In the genomic region with DNA sequence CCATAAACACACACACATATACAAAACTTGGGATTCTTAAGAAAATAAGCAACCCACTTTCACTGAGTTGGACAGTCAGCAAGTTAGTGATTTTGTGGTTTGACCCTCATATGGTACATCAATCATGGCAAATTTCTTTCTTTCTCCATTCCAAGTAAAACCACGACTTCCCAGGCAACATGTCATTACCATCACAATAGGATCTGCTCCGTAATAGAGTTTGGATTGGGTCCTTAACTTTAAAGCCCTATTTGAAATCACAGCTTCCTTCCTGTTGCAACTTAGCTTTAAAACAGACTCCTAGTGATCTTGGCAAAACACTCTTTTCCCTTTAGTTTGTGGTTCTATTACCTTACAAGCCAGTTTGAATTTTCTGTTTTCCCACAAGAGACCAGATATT, we compare ENCODE assay signal across 23 cellular contexts.
A peak's percentile ranks its signal among the peaks of the same experiment; 100 is the strongest.
DNase-seq lines count a peak whose midpoint lies in the region; ATAC-seq and TF ChIP-seq lines count a peak whose summit lies in the region.
"Had no signal": no experiment of that assay in that cellular context is flagged by ENCODE, and none has a peak within 500 bp of the region (broad histone marks: within the 10 kb centered on the region; RNA-seq: fewer than 3 reads in every experiment).

No MANE protein-coding gene starts in this region.

- no peak overlapping the region for H2BK120ac ChIP-seq in neuronal stem cell (ENCODE audit: low read depth, low read length)

- no peak overlapping the region for H3K9ac ChIP-seq in neuronal stem cell (ENCODE audit: low read depth, low read length, poor library complexity)

- H3K23ac ChIP-seq in neuronal stem cell (ENCODE audit: low read depth, low read length, poor library complexity), result no peak overlapping the region

- no peak for ATAC-seq in left colon
- ATAC-seq: activated CD4-positive, CD25-positive, alpha-beta regulatory T cell treated with anti-CD3 and anti-CD28 coated beads, Interleukin-2, amount 50 U/mL, for 24 hours; activated CD8-positive, alpha-beta memory T cell treated with anti-CD3 and anti-CD28 coated beads, Interleukin-2, amount 10 ng/mL, durations not matched to agents 7 days and 5 days; activated T-helper 17 cell treated with anti-CD3 and anti-CD28 coated beads, Interleukin-2, amount 50 U/mL, for 72 hours; effector memory CD8-positive, alpha-beta T cell; HCT116; right cardiac atrium; stimulated activated naive B cell treated with anti-CD40 and anti-IgM and Interleukin-4, amounts not matched to agents 10 μg/mL and 1 μg/mL and 100 μg/mL, for 72 hours had no signal

- H4K91ac ChIP-seq in neuronal stem cell (ENCODE audit: low read depth, low read length, poor library complexity), result no peak overlapping the region

- no peak for TF ChIP-seq POLR2A in Peyer's patch (IDR thresholded peaks at IDR 0.05)

- peak; percentile 25 for DNase-seq in EL
- DNase-seq in RPMI7951 (ENCODE audit: low read depth), result peak; percentile 68
- peak; percentile 89 for DNase-seq in fibroblast of peridontal ligament (ENCODE audit: extremely low read depth)
- DNase-seq in neuronal stem cell (ENCODE audit: low spot score), result no peak
- no peak for DNase-seq in Peyer's patch
- DNase-seq in NCI-H1092 (lab: John Stamatoyannopoulos, UW), result no peak
- no peak for DNase-seq in left colon
- no peak for DNase-seq in NCI-H2227 (lab: John Stamatoyannopoulos, UW; ENCODE audit: unreplicated experiment)
- DNase-seq: activated CD8-positive, alpha-beta memory T cell treated with anti-CD3 and anti-CD28 coated beads, Interleukin-2, amount 10 ng/mL, durations not matched to agents 7 days and 5 days; CD8-positive, alpha-beta memory T cell; effector memory CD8-positive, alpha-beta T cell; hippocampal formation; midbrain; NCI-H2029 treated with DMSO at 0.1 percent for 48 hours; NCI-H510A treated with DMSO at 0.1 percent for 48 hours; right cardiac atrium; SHP77 treated with DMSO at 0.1 percent for 48 hours; stimulated activated naive B cell treated with anti-CD40 and anti-IgM and Interleukin-4, amounts not matched to agents 10 μg/mL and 1 μg/mL and 100 μg/mL, for 72 hours had no signal

- no peak overlapping the region for H2BK12ac ChIP-seq in neuronal stem cell (ENCODE audit: low read length)

- H3K4me1 ChIP-seq in neuronal stem cell (ENCODE audit: control insufficient read depth in 2 of 2, insufficient read depth in 1 of 2, low read depth in 1 of 2, low read length in 2 of 2) (peaks cover 0 to 7% of the 10 kb centered on the region in 2 donors), Peyer's patch (no peaks in the 10 kb centered on the region)
- H3K4me1 ChIP-seq: tibial nerve had no signal

- no peak overlapping the region for H2AK5ac ChIP-seq in neuronal stem cell (ENCODE audit: low read depth, low read length)

- H3K27me3 ChIP-seq in neuronal stem cell (ENCODE audit: control insufficient read depth in 3 of 3, insufficient read depth in 3 of 3, low read depth in 1 of 3, low read length in 3 of 3) (no peaks in the 10 kb centered on the region), Peyer's patch (no peaks in the 10 kb centered on the region)
- H3K27me3 ChIP-seq: tibial nerve had no signal

- no peak overlapping the region for H3K18ac ChIP-seq in neuronal stem cell (ENCODE audit: low read length)

- no peak overlapping the region for H3K4me2 ChIP-seq in neuronal stem cell (ENCODE audit: insufficient read depth, low read length, poor library complexity, severe bottlenecking)

- H3K79me1 ChIP-seq in neuronal stem cell (ENCODE audit: low read depth, low read length), result no peaks in the 10 kb centered on the region

- intact Hi-C loops in left colon (cut with DNase I, micrococcal nuclease), result no loop called here

- H2BK15ac ChIP-seq in neuronal stem cell (ENCODE audit: low read length), result no peak overlapping the region

- no peaks in the 10 kb centered on the region for H3K9me3 ChIP-seq in neuronal stem cell (replicated peaks in 1 of 2; ENCODE audit: control insufficient read depth in 2 of 2, insufficient read depth in 1 of 2, low read depth in 1 of 2, low read length in 2 of 2)
- no peaks in the 10 kb centered on the region for H3K9me3 ChIP-seq in Peyer's patch
- H3K9me3 ChIP-seq: tibial nerve had no signal

- peak overlapping the region; percentile 81 for H2AFZ ChIP-seq in neuronal stem cell (ENCODE audit: low read length)

- H3K4me3 ChIP-seq in neuronal stem cell (ENCODE audit: low read length in 2 of 2) (no peak overlapping the region), Peyer's patch (no peak overlapping the region)
- H3K4me3 ChIP-seq: tibial nerve had no signal

- H4K8ac ChIP-seq in neuronal stem cell (ENCODE audit: low read depth, low read length), result no peak overlapping the region

- H3K4ac ChIP-seq in neuronal stem cell (ENCODE audit: low read length), result no peak overlapping the region

- H3K14ac ChIP-seq in neuronal stem cell (ENCODE audit: low read length), result no peak overlapping the region

- H2BK5ac ChIP-seq in neuronal stem cell (ENCODE audit: low read length), result no peak overlapping the region

- no CpG with 5 or more reads among the region's 2 CpGs for WGBS in neuronal stem cell (ENCODE audit: extremely low coverage in 2 of 2, insufficient read length in 2 of 2, insufficient replicate concordance in 1 of 2), 2 donors

- no peak for TF ChIP-seq CTCF in Peyer's patch (IDR thresholded peaks at IDR 0.05)

- H3K27ac ChIP-seq in neuronal stem cell (replicated peaks; ENCODE audit: low read length) (no peak overlapping the region), Peyer's patch (no peak overlapping the region)
- H3K27ac ChIP-seq: HL-60, tibial nerve had no signal

- H3K36me3 ChIP-seq in neuronal stem cell (replicated peaks in 1 of 2; ENCODE audit: control insufficient read depth in 2 of 2, insufficient read depth in 2 of 2, low read length in 2 of 2) (no peaks in the 10 kb centered on the region), Peyer's patch (no peaks in the 10 kb centered on the region)
- H3K36me3 ChIP-seq: tibial nerve had no signal

Comparison
In these comparisons a context has a peak if more than half of its experiments do, and no peak if none do; other contexts are left out.
1. DNase-seq: peak in EL (single experiment), RPMI7951 (single experiment) and fibroblast of peridontal ligament (single experiment); none in neuronal stem cell (single experiment), Peyer's patch (0 of 3), NCI-H1092 (single experiment), left colon (0 of 2) and NCI-H2227 (single experiment).